ENCODE assay signal across 24 cellular contexts in genomic region chr7:156012412-156012811, GRCh38.
DNase-seq lines count a peak whose midpoint lies in the region; ATAC-seq and TF ChIP-seq lines count a peak whose summit lies in the region.
"Had no signal": no experiment of that assay in that cellular context is flagged by ENCODE, and none has a peak within 500 bp of the region (broad histone marks: within the 10 kb centered on the region; RNA-seq: fewer than 3 reads in every experiment).

No MANE protein-coding gene starts in this region.

- intact Hi-C loops in esophagus muscularis mucosa (cut with DNase I), result no loop called here

- peaks cover 12% of the 10 kb centered on the region for H3K9me3 Mint-ChIP-seq in activated naive CD8-positive, alpha-beta T cell treated with anti-CD3 and anti-CD28 coated beads for 36 hours
- H3K9me3 Mint-ChIP-seq in activated naive CD8-positive, alpha-beta T cell treated with anti-CD3 and anti-CD28 coated beads, Interleukin-2, amount 50 U/mL, for 24 hours, result peaks cover 17% of the 10 kb centered on the region

- TF ChIP-seq POLR2A in esophagus muscularis mucosa (IDR thresholded peaks at IDR 0.05; ENCODE audit: low read depth), result no peak

- H3K4me1 Mint-ChIP-seq in activated naive CD8-positive, alpha-beta T cell treated with anti-CD3 and anti-CD28 coated beads for 36 hours, result peaks cover 5% of the 10 kb centered on the region
- H3K4me1 Mint-ChIP-seq in activated naive CD8-positive, alpha-beta T cell treated with anti-CD3 and anti-CD28 coated beads, Interleukin-2, amount 50 U/mL, for 24 hours, result peaks cover 3% of the 10 kb centered on the region
- H3K4me1 Mint-ChIP-seq: CD14-positive monocyte; CD4-positive, alpha-beta memory T cell; CD4-positive, CD25-positive, alpha-beta regulatory T cell; CD8-positive, alpha-beta memory T cell had no signal

- ATAC-seq in activated naive CD8-positive, alpha-beta T cell treated with anti-CD3 and anti-CD28 coated beads, Interleukin-2, amount 50 U/mL, for 24 hours, result no peak
- no peak for ATAC-seq in GM19463 (IDR thresholded peaks at IDR 0.05; ENCODE audit: unreplicated experiment)
- ATAC-seq: A549, GM12878 had no signal

- peaks cover 0 to 6% (median 0%) of the 10 kb centered on the region in 4 donors for H3K27me3 ChIP-seq in esophagus muscularis mucosa
- H3K27me3 ChIP-seq: BLaER1 had no signal

- H3K36me3 ChIP-seq in HEK293 (ENCODE audit: control insufficient read depth in 2 of 2, insufficient read depth in 1 of 2, low read length in 2 of 2), result no peaks in the 10 kb centered on the region
- no peaks in the 10 kb centered on the region for H3K36me3 ChIP-seq in esophagus muscularis mucosa
- H3K36me3 ChIP-seq: BE2C, BLaER1 had no signal

- H3K27me3 Mint-ChIP-seq in activated naive CD8-positive, alpha-beta T cell treated with anti-CD3 and anti-CD28 coated beads for 36 hours, result no peaks in the 10 kb centered on the region
- no peaks in the 10 kb centered on the region for H3K27me3 Mint-ChIP-seq in activated naive CD8-positive, alpha-beta T cell treated with anti-CD3 and anti-CD28 coated beads, Interleukin-2, amount 50 U/mL, for 24 hours
- H3K27me3 Mint-ChIP-seq: CD4-positive, CD25-positive, alpha-beta regulatory T cell had no signal

- WGBS in esophagus muscularis mucosa, result 82% methylated on average over 3 of the region's 3 CpGs

- TF ChIP-seq CTCF in HEK293 (tag by site-specific recombination; IDR thresholded peaks at IDR 0.05), result no peak
- no peak for TF ChIP-seq CTCF in esophagus muscularis mucosa (IDR thresholded peaks at IDR 0.05)

- H3K36me3 Mint-ChIP-seq in activated naive CD8-positive, alpha-beta T cell treated with anti-CD3 and anti-CD28 coated beads for 36 hours, result peaks cover 9% of the 10 kb centered on the region
- H3K36me3 Mint-ChIP-seq in activated naive CD8-positive, alpha-beta T cell treated with anti-CD3 and anti-CD28 coated beads, Interleukin-2, amount 50 U/mL, for 24 hours (ENCODE audit: low read depth), result no peaks in the 10 kb centered on the region
- H3K36me3 Mint-ChIP-seq: CD14-positive monocyte; CD4-positive, alpha-beta memory T cell; CD4-positive, CD25-positive, alpha-beta regulatory T cell; CD8-positive, alpha-beta memory T cell had no signal

- POLR2A ChIA-PET in HEK293 (lab: Yijun Ruan, JAX), result no interaction called here

- no peak overlapping the region for H3K4me3 Mint-ChIP-seq in activated naive CD8-positive, alpha-beta T cell treated with anti-CD3 and anti-CD28 coated beads for 36 hours
- no peak overlapping the region for H3K4me3 Mint-ChIP-seq in activated naive CD8-positive, alpha-beta T cell treated with anti-CD3 and anti-CD28 coated beads, Interleukin-2, amount 50 U/mL, for 24 hours
- H3K4me3 Mint-ChIP-seq: CD14-positive monocyte; CD4-positive, alpha-beta memory T cell; CD4-positive, CD25-positive, alpha-beta regulatory T cell; CD8-positive, alpha-beta memory T cell had no signal

- H3K4me1 ChIP-seq in HEK293 (ENCODE audit: control insufficient read depth, insufficient read depth, low read length) (no peaks in the 10 kb centered on the region), esophagus muscularis mucosa (no peaks in the 10 kb centered on the region)
- H3K4me1 ChIP-seq: A549, BE2C, BLaER1 had no signal

- H3K4me3 ChIP-seq in HEK293 (ENCODE audit: low read depth, low read length), result no peak overlapping the region
- H3K4me3 ChIP-seq in esophagus muscularis mucosa, result no peak overlapping the region
- H3K4me3 ChIP-seq: A549, BLaER1, GM12878 had no signal

- CTCF ChIA-PET in HEK293 (lab: Yijun Ruan, JAX), result no interaction called here

- no peak for DNase-seq in activated naive CD8-positive, alpha-beta T cell treated with anti-CD3 and anti-CD28 coated beads for 36 hours
- no peak for DNase-seq in activated naive CD8-positive, alpha-beta T cell treated with anti-CD3 and anti-CD28 coated beads, Interleukin-2, amount 50 U/mL, for 24 hours
- DNase-seq in esophagus muscularis mucosa (ENCODE audit: extremely low spot score), result peak; percentile 7
- DNase-seq: AML-193; BE2C; C1 segment of cervical spinal cord; CD4-positive, alpha-beta memory T cell; CD4-positive, CD25-positive, alpha-beta regulatory T cell; CD8-positive, alpha-beta memory T cell; COR-L47; DMS 273 treated with DMSO at 0.1 percent for 48 hours; DMS153; DMS53; DMS79; DND-41; EL; GDM1 had no signal

- no peak for TF ChIP-seq EP300 in esophagus muscularis mucosa (IDR thresholded peaks at IDR 0.05)

- H3K9me3 ChIP-seq in HEK293 (ENCODE audit: control insufficient read depth, insufficient read depth, low read depth, low read length) (no peaks in the 10 kb centered on the region), esophagus muscularis mucosa (peaks cover 0 to 19% (median 8%) of the 10 kb centered on the region in 4 donors)
- H3K9me3 ChIP-seq: BE2C had no signal

- H3K27ac ChIP-seq in HEK293 (ENCODE audit: extremely low read depth, low read depth, low read length) (no peak overlapping the region), esophagus muscularis mucosa (replicated peaks in 1 of 4) (no peak overlapping the region)
- H3K27ac ChIP-seq: 22Rv1, A549, BLaER1 had no signal

- peak overlapping the region; percentile 20 for H3K27ac Mint-ChIP-seq in activated naive CD8-positive, alpha-beta T cell treated with anti-CD3 and anti-CD28 coated beads for 36 hours
- H3K27ac Mint-ChIP-seq in activated naive CD8-positive, alpha-beta T cell treated with anti-CD3 and anti-CD28 coated beads, Interleukin-2, amount 50 U/mL, for 24 hours, result no peak overlapping the region
- H3K27ac Mint-ChIP-seq: CD14-positive monocyte; CD4-positive, alpha-beta memory T cell; CD4-positive, CD25-positive, alpha-beta regulatory T cell; CD8-positive, alpha-beta memory T cell had no signal

TF ChIP-seq in HEK293, 187 proteins besides CTCF, POLR2A, EP300 and RAD21 (continues in another document):
- TF ChIP-seq SCRT1 (tag by site-specific recombination; IDR thresholded peaks at IDR 0.05; ENCODE audit: borderline replicate concordance) (no peak), ZNF629 (tag by site-specific recombination; IDR thresholded peaks at IDR 0.05) (peak; percentile 29; the same call in 1 of the 2 replicates), PRDM4 (tag by site-specific recombination; IDR thresholded peaks at IDR 0.05) (no peak), ZNF184 (tag by site-specific recombination; IDR thresholded peaks at IDR 0.05) (no peak), ZNF707 (tag by site-specific recombination; IDR thresholded peaks at IDR 0.05) (no peak), ZNF513 (tag by site-specific recombination; IDR thresholded peaks at IDR 0.05) (no peak), PBX3 (CRISPR knock-in tag; IDR thresholded peaks at IDR 0.05) (no peak)
- TF ChIP-seq, protein P1, sequence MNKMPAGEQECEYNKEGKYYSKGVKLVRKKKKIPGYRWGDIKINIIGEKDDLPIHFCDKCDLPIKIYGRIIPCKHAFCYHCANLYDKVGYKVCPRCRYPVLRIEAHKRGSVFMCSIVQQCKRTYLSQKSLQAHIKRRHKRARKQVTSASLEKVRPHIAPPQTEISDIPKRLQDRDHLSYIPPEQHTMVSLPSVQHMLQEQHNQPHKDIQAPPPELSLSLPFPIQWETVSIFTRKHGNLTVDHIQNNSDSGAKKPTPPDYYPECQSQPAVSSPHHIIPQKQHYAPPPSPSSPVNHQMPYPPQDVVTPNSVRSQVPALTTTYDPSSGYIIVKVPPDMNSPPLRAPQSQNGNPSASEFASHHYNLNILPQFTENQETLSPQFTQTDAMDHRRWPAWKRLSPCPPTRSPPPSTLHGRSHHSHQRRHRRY (tag by site-specific recombination; IDR thresholded peaks at IDR 0.05), result no peak
